Comparison of ENCODE assay signal across 31 cellular contexts in the genomic region with DNA sequence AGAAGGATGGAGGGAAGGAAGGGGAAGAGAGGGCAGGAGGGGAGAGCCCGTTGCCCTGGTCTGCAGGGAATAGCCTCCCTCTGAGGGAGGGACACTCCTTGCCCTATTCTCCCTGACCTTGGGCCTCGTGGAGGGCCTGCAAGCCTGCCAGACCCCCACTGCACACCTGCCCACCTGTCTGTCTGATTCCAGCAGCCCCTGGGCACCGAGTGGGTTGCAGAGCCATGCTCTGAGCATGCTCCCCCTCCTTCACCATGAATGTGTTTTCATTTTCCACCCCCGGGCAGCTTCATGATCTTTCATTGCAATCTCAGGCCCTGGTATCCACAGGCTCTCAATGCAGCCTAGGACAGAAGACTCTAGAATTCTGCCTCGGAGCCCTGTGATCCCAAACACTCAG. TPM values are rescaled to one million over a fixed set of nuclear protein-coding genes. Genes with fewer than 3 reads are reported as not detected.
DNase-seq lines count a peak whose midpoint lies in the region; ATAC-seq, FAIRE-seq and TF ChIP-seq lines count a peak whose summit lies in the region.
"Had no signal": no experiment of that assay in that cellular context is flagged by ENCODE, and none has a peak within 500 bp of the region (broad histone marks: within the 10 kb centered on the region; RNA-seq: fewer than 3 reads in every experiment).

No MANE protein-coding gene starts in this region.

- H3K9me3 ChIP-seq in heart right ventricle = no peaks in the 10 kb centered on the region
- H3K9me3 ChIP-seq: A549, gastroesophageal sphincter, SJSA1, suprapubic skin had no signal

- H3K27ac ChIP-seq in heart right ventricle = no peak overlapping the region
- H3K27ac ChIP-seq: A549, gastroesophageal sphincter, SJSA1, suprapubic skin had no signal

- H3K9me3 Mint-ChIP-seq in chondrocyte (ENCODE audit: low read depth) (no peaks in the 10 kb centered on the region), neural crest cell (no peaks in the 10 kb centered on the region)
- H3K9me3 Mint-ChIP-seq: activated naive CD4-positive, alpha-beta T cell treated with anti-CD3 and anti-CD28 coated beads for 36 hours; activated T-cell treated with anti-CD3 and anti-CD28 coated beads, Interleukin-2, amount 50 U/mL, for 4 hours; T-cell had no signal

- no peaks in the 10 kb centered on the region for H3K36me3 Mint-ChIP-seq in chondrocyte (ENCODE audit: low read depth)
- H3K36me3 Mint-ChIP-seq in neural crest cell (ENCODE audit: low read depth) = no peaks in the 10 kb centered on the region
- H3K36me3 Mint-ChIP-seq: T-cell had no signal

- H3K27ac Mint-ChIP-seq in chondrocyte (ENCODE audit: unreplicated experiment) (no peak overlapping the region), neural crest cell (ENCODE audit: unreplicated experiment) (no peak overlapping the region)
- H3K27ac Mint-ChIP-seq: activated naive CD4-positive, alpha-beta T cell treated with anti-CD3 and anti-CD28 coated beads for 36 hours; T-cell had no signal

- H3K27me3 Mint-ChIP-seq in chondrocyte (ENCODE audit: low read depth) = no peaks in the 10 kb centered on the region
- peaks cover 11% of the 10 kb centered on the region for H3K27me3 Mint-ChIP-seq in neural crest cell (ENCODE audit: low read depth)
- H3K27me3 Mint-ChIP-seq: T-cell had no signal

- no peak for FAIRE-seq in HTR-8/SVneo (lab: Jason Lieb, UNC)
- FAIRE-seq: A549, colon, GM19239 had no signal

- no peak for TF ChIP-seq CTCF in heart right ventricle (IDR thresholded peaks at IDR 0.05)
- no peak for TF ChIP-seq CTCF in chondrocyte (IDR thresholded peaks at IDR 0.05)
- no peak for TF ChIP-seq CTCF in neural crest cell (conservative IDR thresholded peaks at IDR 0.05)

- H3K4me1 Mint-ChIP-seq in chondrocyte (ENCODE audit: low read depth) (peaks cover 16% of the 10 kb centered on the region), neural crest cell (peaks cover 20% of the 10 kb centered on the region)

- H3K27me3 ChIP-seq in heart right ventricle = no peaks in the 10 kb centered on the region
- H3K27me3 ChIP-seq: gastroesophageal sphincter, SJSA1, suprapubic skin had no signal

- H3K36me3 ChIP-seq in heart right ventricle = no peaks in the 10 kb centered on the region
- H3K36me3 ChIP-seq: SJSA1, suprapubic skin had no signal

- H3K4me1 ChIP-seq in heart right ventricle = peaks cover 3 to 25% (median 15%) of the 10 kb centered on the region in 9 donors

- ATAC-seq in heart right ventricle (no peak), HG03025 (IDR thresholded peaks at IDR 0.05; ENCODE audit: low FRiP score, unreplicated experiment) (no peak), GM18517 (IDR thresholded peaks at IDR 0.05; ENCODE audit: unreplicated experiment) (no peak)
- ATAC-seq: A549; activated T-cell treated with anti-CD3 and anti-CD28 coated beads, Interleukin-2, amount 50 U/mL, for 4 hours; gastroesophageal sphincter; left cardiac atrium; T-cell had no signal

- intact Hi-C loops in cardiac septum (cut with DNase I) (no loop called here), heart right ventricle (cut with DNase I) (no loop called here)

- H3K4me3 ChIP-seq in heart right ventricle = no peak overlapping the region
- H3K4me3 ChIP-seq: A549, gastroesophageal sphincter, SJSA1, suprapubic skin had no signal

- WGBS in heart right ventricle, 2 donors = 71 to 78% methylated on average over 5 of the region's 5 CpGs

- DNase-seq in cardiac septum (ENCODE audit: low spot score) = peak; percentile 29
- no peak for DNase-seq in heart right ventricle
- peak; percentile 72 for DNase-seq in chondrocyte (ENCODE audit: low spot score)
- DNase-seq in neural crest cell (ENCODE audit: low read depth, low spot score) = no peak
- no peak for DNase-seq in HTR-8/SVneo (ENCODE audit: insufficient read length, low spot score)
- no peak for DNase-seq in SKM-1 treated with dmso at 0.1 percent for 144 hours (lab: John Stamatoyannopoulos, UW; ENCODE audit: unreplicated experiment)
- DNase-seq: activated CD4-positive, alpha-beta T cell treated with anti-CD3 and anti-CD28 coated beads, Interleukin-2, amount 50 U/mL, for 1 hour; activated CD4-positive, CD25-positive, alpha-beta regulatory T cell; activated naive CD4-positive, alpha-beta T cell treated with anti-CD3 and anti-CD28 coated beads for 36 hours; activated T-cell treated with anti-CD3 and anti-CD28 coated beads, Interleukin-2, amount 50 U/mL, for 4 hours; amniotic stem cell; DMS 273 treated with DMSO at 0.1 percent for 48 hours; EL; GOT3; hippocampal formation; left cardiac atrium; mesenchymal stem cell; NCI-H1048; NCI-H1694 treated with DMSO at 0.1 percent for 48 hours; NCI-H2171 treated with DMSO at 0.1 percent for 48 hours; NCI-H510A; stimulated activated naive CD4-positive, alpha-beta T cell; T-cell had no signal

- H3K4me3 Mint-ChIP-seq in chondrocyte (ENCODE audit: unreplicated experiment) (no peak overlapping the region), neural crest cell (peak overlapping the region; percentile 64)
- H3K4me3 Mint-ChIP-seq: activated naive CD4-positive, alpha-beta T cell treated with anti-CD3 and anti-CD28 coated beads for 36 hours; activated T-cell treated with anti-CD3 and anti-CD28 coated beads, Interleukin-2, amount 50 U/mL, for 4 hours had no signal

RNA-seq across cellular contexts. Expression of a gene that starts 5.1 kb away (rescaled TPM):
- 6.6 TPM for total RNA-seq in cardiac septum
- total RNA-seq in heart right ventricle = 1 to 10 TPM; 2.4 to 5.7 (median 3.3) TPM
- 1 to 10 TPM; 2.4 to 3.8 TPM for polyA plus RNA-seq in heart right ventricle
- total RNA-seq in chondrocyte = 7.6 to 11.9 TPM (median 8.7 TPM) in 3 replicates
- 31.9 and 33.2 TPM in 2 replicates for total RNA-seq in neural crest cell

RNA-seq across cellular contexts. Expression of a gene that starts 48.4 kb away (rescaled TPM):
- 19.3 TPM for total RNA-seq in cardiac septum
- total RNA-seq in heart right ventricle = 10 to 100 TPM; 16.5 to 41.5 (median 22.2) TPM
- 10 to 100 TPM in 1 of 2 donors, 1 to 10 TPM in 1; 4.7 to 15.1 TPM for polyA plus RNA-seq in heart right ventricle
- 4.2 to 7.3 TPM (median 5.2 TPM) in 3 replicates for total RNA-seq in chondrocyte
- 8.3 and 9.0 TPM in 2 replicates for total RNA-seq in neural crest cell

Comparison
In these comparisons a context has a peak if more than half of its experiments do, and no peak if none do; other contexts are left out.
1. DNase-seq: peak in cardiac septum (single experiment) and chondrocyte (single experiment); none in heart right ventricle (0 of 2), neural crest cell (single experiment), HTR-8/SVneo (single experiment) and SKM-1 treated with dmso at 0.1 percent for 144 hours (single experiment).